ENCODE assay signal across 8 cellular contexts in genomic region chr9:136267261-136268111, GRCh38. TPM values are rescaled to one million over a fixed set of nuclear protein-coding genes. Genes with fewer than 3 reads are reported as not detected.
DNase-seq lines count a peak whose midpoint lies in the region; ATAC-seq and TF ChIP-seq lines count a peak whose summit lies in the region.

No MANE protein-coding gene starts in this region.

- H3K27ac Mint-ChIP-seq in CD4-positive, CD25-positive, alpha-beta regulatory T cell, result peak overlapping the region; percentile 71 to 89 (median 85)

- H3K27me3 ChIP-seq in CD4-positive, CD25-positive, alpha-beta regulatory T cell (ENCODE audit: control insufficient read depth, insufficient read depth, low read length), result no peaks in the 10 kb centered on the region
- H3K27me3 ChIP-seq in right atrium auricular region, result no peaks in the 10 kb centered on the region
- H3K27me3 ChIP-seq in psoas muscle (ENCODE audit: insufficient read depth in 3 of 3, low read length in 2 of 3), result peaks cover 0 to 65% (median 0%) of the 10 kb centered on the region in 3 donors

- no peaks in the 10 kb centered on the region for H3K9me3 Mint-ChIP-seq in CD4-positive, CD25-positive, alpha-beta regulatory T cell

- H3K9me3 ChIP-seq in CD4-positive, CD25-positive, alpha-beta regulatory T cell (ENCODE audit: control insufficient read depth in 2 of 2, low read length in 2 of 2), result no peaks in the 10 kb centered on the region
- H3K9me3 ChIP-seq in right atrium auricular region, result no peaks in the 10 kb centered on the region
- H3K9me3 ChIP-seq in psoas muscle, result no peaks in the 10 kb centered on the region

- H3K4me3 ChIP-seq in CD4-positive, CD25-positive, alpha-beta regulatory T cell (ENCODE audit: low read depth, low read length), result peak overlapping the region; percentile 82
- H3K4me3 ChIP-seq in right atrium auricular region (peak overlapping the region; percentile 30 to 52), psoas muscle (peak overlapping the region; percentile 60), urinary bladder (ENCODE audit: low read depth, low read length) (peak overlapping the region; percentile 26)

- H3K27me3 Mint-ChIP-seq in CD4-positive, CD25-positive, alpha-beta regulatory T cell, result peaks cover 4% of the 10 kb centered on the region

- peaks cover 0 to 12% (median 2%) of the 10 kb centered on the region in 4 donors for H3K4me1 Mint-ChIP-seq in CD4-positive, CD25-positive, alpha-beta regulatory T cell

- H3K27ac ChIP-seq in CD4-positive, CD25-positive, alpha-beta regulatory T cell (ENCODE audit: insufficient read depth, low read length, poor library complexity, severe bottlenecking), result peak overlapping the region; percentile 55
- no peak overlapping the region for H3K27ac ChIP-seq in right atrium auricular region
- no peak overlapping the region for H3K27ac ChIP-seq in psoas muscle
- H3K27ac ChIP-seq in urinary bladder (ENCODE audit: low read depth), result no peak overlapping the region

- peak overlapping the region; percentile 83 to 87 (median 85) for H3K4me3 Mint-ChIP-seq in CD4-positive, CD25-positive, alpha-beta regulatory T cell

- ATAC-seq in CD4-positive, CD25-positive, alpha-beta regulatory T cell (ENCODE audit: low read depth in 2 of 2), result peak; percentile 92
- ATAC-seq in GM19467 (IDR thresholded peaks at IDR 0.05; ENCODE audit: unreplicated experiment) (peak; percentile 61), psoas muscle (peak; percentile 85 to 97 (median 92))

- peaks cover 11% of the 10 kb centered on the region for H3K4me1 ChIP-seq in CD4-positive, CD25-positive, alpha-beta regulatory T cell (ENCODE audit: control insufficient read depth, insufficient read depth, low read length, poor library complexity, severe bottlenecking)
- peaks cover 0 to 7% of the 10 kb centered on the region in 2 donors for H3K4me1 ChIP-seq in right atrium auricular region
- H3K4me1 ChIP-seq in psoas muscle, result no peaks in the 10 kb centered on the region
- no peaks in the 10 kb centered on the region for H3K4me1 ChIP-seq in urinary bladder (ENCODE audit: insufficient read depth)

- peak in 1 of 2 donors; percentile 51 for TF ChIP-seq CTCF in right atrium auricular region (IDR thresholded peaks at IDR 0.05)
- TF ChIP-seq CTCF in psoas muscle (IDR thresholded peaks at IDR 0.05), result no peak

- WGBS in psoas muscle, 3 donors, result 13 to 25% (median 13%) methylated on average over 38 to 60 of the region's 60 CpGs
- WGBS in urinary bladder, result 12% methylated on average over 60 of the region's 60 CpGs

- no peaks in the 10 kb centered on the region for H3K36me3 Mint-ChIP-seq in CD4-positive, CD25-positive, alpha-beta regulatory T cell

- H3K36me3 ChIP-seq in CD4-positive, CD25-positive, alpha-beta regulatory T cell (ENCODE audit: control insufficient read depth, insufficient read depth, low read length), result no peaks in the 10 kb centered on the region
- H3K36me3 ChIP-seq in right atrium auricular region, result no peaks in the 10 kb centered on the region
- H3K36me3 ChIP-seq in psoas muscle (ENCODE audit: insufficient read depth in 1 of 2, low read depth in 1 of 2), result no peaks in the 10 kb centered on the region
- no peaks in the 10 kb centered on the region for H3K36me3 ChIP-seq in urinary bladder (ENCODE audit: insufficient read depth)

- intact Hi-C loops in psoas muscle (cut with DNase I), result no loop called here

- peak; percentile 77 to 84 (median 82) for DNase-seq in CD4-positive, CD25-positive, alpha-beta regulatory T cell
- DNase-seq in HuH-7 (ENCODE audit: low spot score), result peak; percentile 100
- peak; percentile 75 to 86 (median 79) for DNase-seq in T-helper 1 cell
- peak; percentile 72 for DNase-seq in amniotic epithelial cell (ENCODE audit: low read depth)
- peak; percentile 76 for DNase-seq in right atrium auricular region (ENCODE audit: low spot score)
- peak; percentile 78 to 88 for DNase-seq in psoas muscle

RNA-seq across cellular contexts. Expression of gene QSOX2, which starts 21.9 kb away (rescaled TPM):
- total RNA-seq in CD4-positive, CD25-positive, alpha-beta regulatory T cell, result 16.6 TPM
- under 1 TPM; 0.33 to 0.63 (median 0.41) TPM for polyA plus RNA-seq in CD4-positive, CD25-positive, alpha-beta regulatory T cell
- 1 to 10 TPM; 3.2 to 6.3 TPM for total RNA-seq in right atrium auricular region
- 1 to 10 TPM; 3.8 to 6.7 (median 5.4) TPM for total RNA-seq in psoas muscle
- 1 to 10 TPM; 3.6 to 7.5 (median 5.6) TPM for polyA plus RNA-seq in psoas muscle
- 7.6 TPM for total RNA-seq in urinary bladder
- 7.8 TPM for polyA plus RNA-seq in urinary bladder

RNA-seq across cellular contexts. Expression of gene CCDC187, which starts 36.4 kb away (rescaled TPM):
- not detected for total RNA-seq in CD4-positive, CD25-positive, alpha-beta regulatory T cell
- polyA plus RNA-seq in CD4-positive, CD25-positive, alpha-beta regulatory T cell, result not detected
- total RNA-seq in right atrium auricular region (not detected), psoas muscle (not detected), urinary bladder (0.58 TPM)
- polyA plus RNA-seq in psoas muscle (not detected), urinary bladder (0.19 TPM)

RNA-seq across cellular contexts. Expression of gene GPSM1, which starts 59.9 kb away (rescaled TPM):
- 12.3 TPM for total RNA-seq in CD4-positive, CD25-positive, alpha-beta regulatory T cell
- polyA plus RNA-seq in CD4-positive, CD25-positive, alpha-beta regulatory T cell, result 1 to 10 TPM in 3 of 4 donors, under 1 TPM in 1; 0.59 to 1.9 (median 1.2) TPM
- total RNA-seq in right atrium auricular region (10 to 100 TPM; 39.4 to 44.5 TPM), psoas muscle (1 to 10 TPM; 1.3 to 2.3 (median 1.7) TPM), urinary bladder (22.3 TPM)
- polyA plus RNA-seq in psoas muscle (under 1 TPM; 0.34 to 0.96 (median 0.52) TPM), urinary bladder (13.5 TPM)

Comparison
In these comparisons a context has a peak if more than half of its experiments do, and no peak if none do; other contexts are left out.
1. H3K4me3 ChIP-seq: peak in every context shown above with its lines; median percentile 82 in CD4-positive, CD25-positive, alpha-beta regulatory T cell; 60 in psoas muscle; 41 in right atrium auricular region; 26 in urinary bladder.